ENCODE assay signal across 8 cellular contexts in genomic region chr14:21014761-21015190, GRCh38. TPM values are rescaled to one million over a fixed set of nuclear protein-coding genes. Genes with fewer than 3 reads are reported as not detected.
A peak's percentile ranks its signal among the peaks of the same experiment; 100 is the strongest.
DNase-seq lines count a peak whose midpoint lies in the region; ATAC-seq, FAIRE-seq and TF ChIP-seq lines count a peak whose summit lies in the region.

No MANE protein-coding gene starts in this region.

- 2% methylated on average over 4 of the region's 4 CpGs for WGBS in esophagus muscularis mucosa

- no peaks in the 10 kb centered on the region for H3K36me3 ChIP-seq in KMS-11 (ENCODE audit: insufficient read depth)
- H3K36me3 ChIP-seq in Panc1 (ENCODE audit: control insufficient read depth, insufficient read depth, low read length): no peaks in the 10 kb centered on the region
- H3K36me3 ChIP-seq in esophagus muscularis mucosa: peaks cover 14 to 39% (median 35%) of the 10 kb centered on the region in 4 donors

- H2AFZ ChIP-seq in KMS-11 (ENCODE audit: low read depth): no peak overlapping the region

- H3K27ac ChIP-seq in KMS-11: no peak overlapping the region
- H3K27ac ChIP-seq in Panc1 (ENCODE audit: low read length): no peak overlapping the region
- H3K27ac ChIP-seq in esophagus muscularis mucosa (replicated peaks in 1 of 4): peak overlapping the region in 1 of 4 donors; percentile 15

- H3K27me3 ChIP-seq in KMS-11 (ENCODE audit: insufficient read depth, low read depth) (no peaks in the 10 kb centered on the region), Panc1 (ENCODE audit: control insufficient read depth, insufficient read depth, low read length) (no peaks in the 10 kb centered on the region), esophagus muscularis mucosa (no peaks in the 10 kb centered on the region)

- intact Hi-C loops in Panc1 (cut with micrococcal nuclease; ENCODE audit: unreplicated experiment): loop anchor here (2.0 kb wide), 2 partner anchors 26 to 92 kb away; no protein-coding TSS in a partner anchor
- intact Hi-C loops in esophagus muscularis mucosa (cut with DNase I): loop anchor here (1.0 to 5.0 kb wide), 2 partner anchors 26 to 78 kb away; no protein-coding TSS in a partner anchor
- intact Hi-C loops in natural killer cell (cut with micrococcal nuclease): loop anchor here (1.0 kb wide), 3 partner anchors 26 to 90 kb away; no protein-coding TSS in a partner anchor

- TF ChIP-seq EP300 in esophagus muscularis mucosa (IDR thresholded peaks at IDR 0.05): no peak

- DNase-seq in Panc1 (ENCODE audit: low read depth, low spot score) (peak; percentile 61), activated T-cell treated with anti-CD3 and anti-CD28 coated beads for 48 hours (ENCODE audit: low read depth) (peak; percentile 62), esophagus muscularis mucosa (ENCODE audit: extremely low spot score) (peak; percentile 95), natural killer cell (peak; percentile 72), 8988T (no peak)
- DNase-seq in stimulated activated CD8-positive, alpha-beta memory T cell treated with anti-CD3 and anti-CD28 coated beads, Interleukin-7, amount 100 ng/mL, for 48 hours (ENCODE audit: extremely low read depth in 1 of 2, low read depth in 1 of 2): peak; percentile 40 to 56

- H3K27ac Mint-ChIP-seq in natural killer cell: no peak overlapping the region

- no peak overlapping the region for H3K4me2 ChIP-seq in KMS-11

- no peaks in the 10 kb centered on the region for H3K9me3 Mint-ChIP-seq in natural killer cell

- CTCF ChIA-PET in Panc1 (lab: Charles Lee): interaction anchor here (0.6 to 2.4 kb wide), 18 partner anchors 14 to 127 kb away, joined by 3 to 33 read pairs (median 3); partner anchors contain the start of genes ARHGEF40 and RNASE13

- H3K9me3 ChIP-seq in Panc1 (ENCODE audit: control insufficient read depth, insufficient read depth, low read depth, low read length) (no peaks in the 10 kb centered on the region), esophagus muscularis mucosa (no peaks in the 10 kb centered on the region)

- H3K4me3 Mint-ChIP-seq in natural killer cell: no peak overlapping the region

- H3K9ac ChIP-seq in KMS-11: no peak overlapping the region

- in situ Hi-C loops in Panc1 (cut with HindIII; ENCODE audit: low pct_unique_long_range_greater_than_20kb, low sequenced_read_pairs): no loop called here

- H3K4me3 ChIP-seq in KMS-11 (IDR thresholded peaks at IDR 0.05; ENCODE audit: insufficient read depth, low read depth, low read length): no peak overlapping the region
- H3K4me3 ChIP-seq in Panc1 (ENCODE audit: low read depth in 2 of 2, low read length in 2 of 2): no peak overlapping the region
- H3K4me3 ChIP-seq in esophagus muscularis mucosa: no peak overlapping the region

- no peaks in the 10 kb centered on the region for H3K4me1 Mint-ChIP-seq in natural killer cell

- H3K36me3 Mint-ChIP-seq in natural killer cell: no peaks in the 10 kb centered on the region

- peaks cover 14 to 18% of the 10 kb centered on the region in 2 donors for H3K27me3 Mint-ChIP-seq in natural killer cell (ENCODE audit: low read depth in 2 of 2)

- POLR2A ChIA-PET in Panc1 (lab: Charles Lee): no interaction called here

- H3K79me2 ChIP-seq in KMS-11 (ENCODE audit: insufficient read depth, low read depth): no peaks in the 10 kb centered on the region

- ATAC-seq in Panc1 (peak; percentile 94), natural killer cell (peak; percentile 74 to 89 (median 87))

- peak; percentile 94 for FAIRE-seq in G401.6 (lab: Jason Lieb, UNC)

- H4K20me1 ChIP-seq in KMS-11 (ENCODE audit: insufficient read depth): no peaks in the 10 kb centered on the region

- no TSS peak for BruUV-seq in Panc1 (replicated peaks; lab: Mats Ljungman, UMichigan)

- TF ChIP-seq CTCF in KMS-11 (conservative IDR thresholded peaks at IDR 0.05; ENCODE audit: low read depth, low read length) (peak; percentile 93), Panc1 (IDR thresholded peaks at IDR 0.05) (peak; percentile 89), esophagus muscularis mucosa (IDR thresholded peaks at IDR 0.05) (peak; percentile 90 to 92 (median 91)), natural killer cell (IDR thresholded peaks at IDR 0.05) (peak; percentile 88)

- no peak for TF ChIP-seq POLR2A in esophagus muscularis mucosa (IDR thresholded peaks at IDR 0.05; ENCODE audit: low read depth)

- H3K4me1 ChIP-seq in KMS-11 (ENCODE audit: low read depth, poor library complexity, severe bottlenecking) (no peaks in the 10 kb centered on the region), Panc1 (ENCODE audit: control insufficient read depth, insufficient read depth, low read length) (no peaks in the 10 kb centered on the region), esophagus muscularis mucosa (peaks cover 0 to 28% (median 15%) of the 10 kb centered on the region in 4 donors)

RNA-seq across cellular contexts. Expression of gene NDRG2, which starts 10.1 kb away (rescaled TPM):
- total RNA-seq in Panc1 (2021; ENCODE audit: unreplicated experiment): 1.6 TPM
- 1.1 TPM for polyA plus RNA-seq in Panc1 (2012; ENCODE audit: insufficient read length)
- 100 to 1,000 TPM; 175 to 222 (median 201) TPM for total RNA-seq in esophagus muscularis mucosa
- 10 to 100 TPM; 11.2 to 14.6 (median 13.6) TPM for total RNA-seq in natural killer cell

RNA-seq across cellular contexts. Expression of gene TPPP2, which starts 15.2 kb away (rescaled TPM):
- total RNA-seq in Panc1 (2021; ENCODE audit: unreplicated experiment): not detected
- polyA plus RNA-seq in Panc1 (2012; ENCODE audit: insufficient read length): not detected
- total RNA-seq in esophagus muscularis mucosa: not detected
- not detected for total RNA-seq in natural killer cell

RNA-seq across cellular contexts. Expression of gene SLC39A2, which starts 15.7 kb away (rescaled TPM):
- not detected for total RNA-seq in Panc1 (2021; ENCODE audit: unreplicated experiment)
- not detected for polyA plus RNA-seq in Panc1 (2012; ENCODE audit: insufficient read length)
- total RNA-seq in esophagus muscularis mucosa: not detected
- not detected for total RNA-seq in natural killer cell

RNA-seq across cellular contexts. Expression of gene RNASE13, which starts 19.8 kb away (rescaled TPM):
- total RNA-seq in Panc1 (2021; ENCODE audit: unreplicated experiment) (not detected), esophagus muscularis mucosa (not detected), natural killer cell (not detected)
- not detected for polyA plus RNA-seq in Panc1 (2012; ENCODE audit: insufficient read length)

RNA-seq across cellular contexts. Expression of gene METTL17, which starts 25.0 kb away (rescaled TPM):
- 39.6 TPM for total RNA-seq in Panc1 (2021; ENCODE audit: unreplicated experiment)
- polyA plus RNA-seq in Panc1 (2012; ENCODE audit: insufficient read length): 32.1 TPM
- total RNA-seq in esophagus muscularis mucosa: 10 to 100 TPM; 39.8 to 57.4 (median 41.7) TPM
- total RNA-seq in natural killer cell: 10 to 100 TPM; 62.8 to 79.2 (median 74.1) TPM

Comparison
In these comparisons a context has a peak if more than half of its experiments do, and no peak if none do; other contexts are left out.
1. RNA of gene NDRG2, which starts 10.1 kb away (total RNA-seq): 175 to 222 TPM in esophagus muscularis mucosa; 11.2 to 14.6 TPM in natural killer cell and 1.6 TPM in Panc1 (single experiment); every median in the first group is over 10 times any median in the second.
2. Peak in every context shown above with its lines, with median percentiles within 50 percentile points of each other: CTCF ChIP-seq.